ENCODE assay signal across 27 cellular contexts in the genomic region with DNA sequence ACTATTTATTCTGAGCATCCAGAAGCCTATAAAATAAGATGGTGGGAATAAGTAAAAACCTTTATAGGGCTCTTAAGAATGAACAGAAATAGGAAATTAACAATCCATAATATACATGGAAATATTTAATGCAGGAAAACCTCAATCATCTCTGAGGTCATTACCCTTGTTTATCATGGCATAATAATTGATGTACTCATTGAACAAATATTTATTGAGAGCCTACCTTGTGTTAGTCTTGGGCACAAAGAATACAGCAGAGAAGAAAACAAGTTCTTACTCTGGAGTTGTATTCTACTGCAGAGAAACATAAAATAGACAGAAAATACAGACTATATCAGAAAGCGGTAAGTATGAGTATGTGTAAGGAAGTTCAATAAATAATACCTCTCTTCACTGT.
"Had no signal": no experiment of that assay in that cellular context is flagged by ENCODE, and none has a peak within 500 bp of the region (broad histone marks: within the 10 kb centered on the region; RNA-seq: fewer than 3 reads in every experiment).

No MANE protein-coding gene starts in this region.

- H3K27ac ChIP-seq: stomach, suprapubic skin, testis, thoracic aorta, thyroid gland, tibial artery, tibial nerve, transverse colon, upper lobe of left lung, upper lobe of right lung, uterus, vagina had no signal

- H3K4me3 ChIP-seq: stomach, suprapubic skin, testis, thoracic aorta, thyroid gland, tibial artery, tibial nerve, transverse colon, upper lobe of left lung, upper lobe of right lung, uterus, vagina had no signal

- H3K27me3 ChIP-seq: stomach, suprapubic skin, testis, thyroid gland, tibial artery, tibial nerve, transverse colon, upper lobe of left lung, upper lobe of right lung, uterus, vagina had no signal

- FAIRE-seq: urothelium cell line had no signal

- ATAC-seq: stimulated activated effector memory CD8-positive, alpha-beta T cell treated with anti-CD3 and anti-CD28 coated beads, Interleukin-12 subunit alpha, Interleukin-12 subunit beta, amount 100 ng/mL, for 72 hours; stimulated activated memory B cell treated with anti-CD40 and anti-IgM and Interleukin-4, amounts not matched to agents 10 μg/mL and 1 μg/mL and 100 μg/mL, for 72 hours; stimulated activated naive B cell treated with anti-CD40 and anti-IgM and Interleukin-4, amounts not matched to agents 10 μg/mL and 1 μg/mL and 100 μg/mL, for 72 hours; stimulated activated naive CD8-positive, alpha-beta T cell treated with anti-CD3 and anti-CD28 coated beads, Interleukin-15, amount 100 ng/mL, for 72 hours; stimulated activated naive CD8-positive, alpha-beta T cell treated with anti-CD3 and anti-CD28 coated beads, Interleukin-15, Interleukin-2, amounts not matched to agents 100 U/mL and 50 U/mL, for 24 hours; upper lobe of right lung had no signal

- DNase-seq: stimulated activated CD4-positive, alpha-beta T cell treated with anti-CD3 and anti-CD28 coated beads, Interleukin-2, amount 100 ng/mL, for 48 hours; stimulated activated CD4-positive, alpha-beta T cell treated with anti-CD3 and anti-CD28 coated beads, Interleukin-4, amount 100 ng/mL, for 1 hour; stimulated activated CD4-positive, alpha-beta T cell treated with anti-CD3 and anti-CD28 coated beads, Interleukin-4, amount 100 ng/mL, for 24 hours; stimulated activated CD4-positive, alpha-beta T cell treated with anti-CD3 and anti-CD28 coated beads, Interleukin-4, amount 100 ng/mL, for 4 hours; stimulated activated CD8-positive, alpha-beta memory T cell treated with anti-CD3 and anti-CD28 coated beads, Interleukin-4, amount 100 ng/mL, for 48 hours; stimulated activated naive B cell treated with anti-CD40 and anti-IgM and Interleukin-4, amounts not matched to agents 10 μg/mL and 1 μg/mL and 100 μg/mL, for 72 hours; stimulated activated naive CD4-positive, alpha-beta T cell; stimulated activated naive CD4-positive, alpha-beta T cell treated with Interleukin-2 at 50 U/mL for 16 hours; stimulated activated naive CD8-positive, alpha-beta T cell treated with anti-CD3 and anti-CD28 coated beads, Interleukin-15, amount 100 ng/mL, for 72 hours; stimulated activated naive CD8-positive, alpha-beta T cell treated with anti-CD3 and anti-CD28 coated beads, Interleukin-15, Interleukin-2, amounts not matched to agents 100 U/mL and 50 U/mL, for 24 hours; stomach; substantia nigra; testis; thyroid gland; tibial artery; transverse colon; trophoblast cell; upper lobe of left lung; upper lobe of right lung; uterus had no signal

- H3K36me3 ChIP-seq: stomach, suprapubic skin, thoracic aorta, thyroid gland, tibial artery, tibial nerve, transverse colon, upper lobe of left lung, upper lobe of right lung, uterus, vagina had no signal

- H3K4me1 ChIP-seq: stomach, testis, thyroid gland, tibial nerve, transverse colon, upper lobe of left lung, upper lobe of right lung, vagina had no signal

- H3K9me3 ChIP-seq: stomach, suprapubic skin, testis, thoracic aorta, thyroid gland, tibial artery, tibial nerve, transverse colon, upper lobe of left lung, upper lobe of right lung, uterus, vagina had no signal
